ENCODE assay signal across 12 cellular contexts in the genomic region with DNA sequence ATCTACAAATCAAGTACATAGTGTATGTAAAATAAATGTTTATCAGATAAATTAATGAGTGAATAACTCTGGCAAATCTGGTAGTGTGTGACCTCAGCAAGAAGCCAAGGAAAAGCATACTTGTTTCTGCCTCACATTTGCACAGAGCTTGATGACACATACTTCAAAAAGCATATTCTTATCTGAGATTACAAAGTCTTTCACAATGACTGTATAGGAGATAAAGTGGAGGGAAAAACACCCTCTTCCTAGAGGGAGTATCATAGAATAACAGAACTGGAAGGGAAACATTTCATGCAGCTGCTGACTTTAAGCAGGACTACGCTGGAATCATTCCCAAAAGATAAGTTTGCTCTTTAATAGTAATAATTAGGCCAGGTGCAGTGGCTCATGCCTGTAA. TPM values are rescaled to one million over a fixed set of nuclear protein-coding genes. Genes with fewer than 3 reads are reported as not detected.
DNase-seq lines count a peak whose midpoint lies in the region; ATAC-seq, FAIRE-seq and TF ChIP-seq lines count a peak whose summit lies in the region.
"Had no signal": no experiment of that assay in that cellular context is flagged by ENCODE, and none has a peak within 500 bp of the region (broad histone marks: within the 10 kb centered on the region; RNA-seq: fewer than 3 reads in every experiment).

No MANE protein-coding gene starts in this region.

- no peak overlapping the region for H2AFZ ChIP-seq in HepG2 (ENCODE audit: low read length)

- H3K9me3 ChIP-seq in body of pancreas (no peaks in the 10 kb centered on the region), HepG2 (ENCODE audit: low read length) (no peaks in the 10 kb centered on the region), tibial nerve (no peaks in the 10 kb centered on the region)
- H3K9me3 ChIP-seq: upper lobe of right lung had no signal

- no peak overlapping the region for H3K4me2 ChIP-seq in HepG2 (ENCODE audit: low read depth, low read length)

- no peak for TF ChIP-seq POLR2A in body of pancreas (IDR thresholded peaks at IDR 0.05)
- TF ChIP-seq POLR2A in HepG2 (IDR thresholded peaks at IDR 0.05; ENCODE audit: insufficient read depth in 1 of 2, low read depth in 2 of 2, low read length in 2 of 2) = no peak
- no peak for TF ChIP-seq POLR2A in tibial nerve (IDR thresholded peaks at IDR 0.05)

- no peaks in the 10 kb centered on the region for H3K27me3 ChIP-seq in body of pancreas
- H3K27me3 ChIP-seq in HepG2 (ENCODE audit: control insufficient read depth in 1 of 2, insufficient read depth in 2 of 2, low read length in 2 of 2) = peaks cover 0 to 1% of the 10 kb centered on the region in 2 experiments; a peak in 1 of 5 replicates
- no peaks in the 10 kb centered on the region for H3K27me3 ChIP-seq in tibial nerve
- H3K27me3 ChIP-seq: upper lobe of right lung had no signal

- FAIRE-seq in HepG2 (lab: Jason Lieb, UNC) = no peak

- peak; percentile 48 for ATAC-seq in body of pancreas
- peak; percentile 80 for ATAC-seq in HepG2
- ATAC-seq in HG03460 (IDR thresholded peaks at IDR 0.05; ENCODE audit: unreplicated experiment) = no peak
- ATAC-seq: activated CD4-positive, alpha-beta T cell treated with anti-CD3 and anti-CD28 coated beads for 36 hours; upper lobe of right lung had no signal

- CTCF ChIA-PET in HepG2 (lab: Yijun Ruan, JAX; ENCODE audit: low intra/inter-chr PET ratio, low total read pairs) = no interaction called here

- in situ Hi-C loops in HepG2 (cut with HindIII; ENCODE audit: extremely low pct_ligation_motif_present, low pct_unique_long_range_greater_than_20kb) = no loop called here

- no peak overlapping the region for H3K27ac ChIP-seq in body of pancreas
- H3K27ac ChIP-seq in HepG2 (ENCODE audit: extremely low read length, insufficient read depth, low read length) = no peak overlapping the region
- H3K27ac ChIP-seq in tibial nerve = no peak overlapping the region
- H3K27ac ChIP-seq: upper lobe of right lung had no signal

- 14 to 57% methylated on average over 1 of the region's 1 CpG for WGBS in body of pancreas, 2 donors
- 4% methylated on average over 1 of the region's 1 CpG for WGBS in HepG2 (ENCODE audit: low lambda C conversion rate)
- 83 to 84% methylated on average over 1 of the region's 1 CpG for WGBS in tibial nerve, 2 donors

- no peaks in the 10 kb centered on the region for H4K20me1 ChIP-seq in HepG2 (ENCODE audit: insufficient read depth, low read length)

- intact Hi-C loops in body of pancreas (cut with DNase I) = loop anchor here (5.0 kb wide), 1 partner anchor 215 kb away; no protein-coding TSS in a partner anchor
- intact Hi-C loops in HepG2 (cut with micrococcal nuclease; ENCODE audit: unreplicated experiment) = loop anchor here (2.0 kb wide), 1 partner anchor 42 kb away; no protein-coding TSS in a partner anchor

- no peak overlapping the region for H3K9ac ChIP-seq in HepG2 (ENCODE audit: insufficient read depth, low read depth, low read length)

- BruUV-seq in HepG2 (replicated peaks; lab: Mats Ljungman, UMichigan) = no TSS peak

- no peaks in the 10 kb centered on the region for H3K79me2 ChIP-seq in HepG2 (ENCODE audit: insufficient read depth, low read length)

- POLR2A ChIA-PET in HepG2 (lab: Yijun Ruan, JAX) = no interaction called here

- DNase-seq in AG09309 (ENCODE audit: low read depth) (peak; percentile 48), HS-27A (ENCODE audit: low read depth) (peak; percentile 64), body of pancreas (no peak), HepG2 (ENCODE audit: low spot score) (peak; percentile 80), NCI-H774 (lab: John Stamatoyannopoulos, UW) (no peak), tibial nerve (ENCODE audit: low spot score in 2 of 2) (no peak)
- DNase-seq in effector CD4-positive, alpha-beta T cell = no peak
- DNase-seq: activated CD4-positive, alpha-beta T cell treated with anti-CD3 and anti-CD28 coated beads for 36 hours; CD8-positive, alpha-beta memory T cell; NCI-H510A treated with DMSO at 0.1 percent for 48 hours; upper lobe of right lung had no signal

- TF ChIP-seq EP300 in HepG2 (IDR thresholded peaks at IDR 0.05; ENCODE audit: low read depth in 2 of 2, low read length in 2 of 2) (peak in 1 of 2 experiments; percentile 15; a peak in 1 of 4 replicates), HepG2 (CRISPR knock-in tag; IDR thresholded peaks at IDR 0.05; ENCODE audit: borderline replicate concordance) (no peak), tibial nerve (IDR thresholded peaks at IDR 0.05) (no peak)

- H3K4me1 ChIP-seq in body of pancreas = peaks cover 7% of the 10 kb centered on the region
- peaks cover 47% of the 10 kb centered on the region for H3K4me1 ChIP-seq in HepG2 (ENCODE audit: insufficient read depth, low read length)
- no peaks in the 10 kb centered on the region for H3K4me1 ChIP-seq in tibial nerve
- H3K4me1 ChIP-seq: upper lobe of right lung had no signal

- no peaks in the 10 kb centered on the region for H3K36me3 ChIP-seq in body of pancreas (replicated peaks in 1 of 2; ENCODE audit: insufficient read depth in 1 of 2, low read depth in 2 of 2)
- H3K36me3 ChIP-seq in HepG2 (replicated peaks in 1 of 2; ENCODE audit: control insufficient read depth in 1 of 2, insufficient read depth in 2 of 2, low read length in 2 of 2) = no peaks in the 10 kb centered on the region
- no peaks in the 10 kb centered on the region for H3K36me3 ChIP-seq in tibial nerve
- H3K36me3 ChIP-seq: upper lobe of right lung had no signal

- no peak for TF ChIP-seq RAD21 in HepG2 (CRISPR knock-in tag; IDR thresholded peaks at IDR 0.05)

- TF ChIP-seq CTCF in AG09309 (IDR thresholded peaks at IDR 0.05; ENCODE audit: control insufficient read depth, insufficient read depth, low read depth, low read length, missing control alignments) (no peak), body of pancreas (IDR thresholded peaks at IDR 0.05) (no peak), HepG2 (CRISPR knock-in tag; IDR thresholded peaks at IDR 0.05) (no peak), tibial nerve (IDR thresholded peaks at IDR 0.05) (no peak)

- H3K4me3 ChIP-seq in AG09309 (ENCODE audit: control insufficient read depth, low read depth, low read length) (no peak overlapping the region), body of pancreas (no peak overlapping the region), HepG2 (replicated peaks in 1 of 3; ENCODE audit: insufficient read depth in 1 of 3, low read depth in 2 of 3, low read length in 3 of 3) (no peak overlapping the region), tibial nerve (no peak overlapping the region)
- H3K4me3 ChIP-seq: upper lobe of right lung had no signal

RNA-seq across cellular contexts. Expression of a gene that starts 28.1 kb away (rescaled TPM):
- total RNA-seq in body of pancreas (10 to 100 TPM; 57.6 to 66.9 TPM), HepG2 (2016; rRNA removed; fragmentation: Illumina TruSeq; extraction: Trizol) (10.9 and 11.7 TPM in 2 replicates), tibial nerve (10 to 100 TPM in 3 of 4 donors, 1 to 10 TPM in 1; 5.1 to 39.1 (median 11.8) TPM)
- total RNA-seq in HepG2 (2016; cell fraction: cytosol; rRNA removed; fragmentation: Illumina TruSeq; extraction: Trizol; ENCODE audit: low read depth) = 48.9 and 61.3 TPM in 2 replicates
- 9.8 and 10.5 TPM in 2 replicates for total RNA-seq in HepG2 (2016; cell fraction: insoluble cytoplasmic fraction; rRNA removed; fragmentation: Illumina TruSeq; extraction: Trizol)
- 21.7 and 21.8 TPM in 2 replicates for total RNA-seq in HepG2 (2016; cell fraction: membrane; rRNA removed; fragmentation: Illumina TruSeq; extraction: Trizol)
- total RNA-seq in HepG2 (2016; cell fraction: nucleus; rRNA removed; fragmentation: Illumina TruSeq; extraction: Trizol) = 9.0 and 12.2 TPM in 2 replicates
- 2.5 and 3.6 TPM in 2 replicates for polyA plus RNA-seq in HepG2 (2011; rRNA removed)
- 1.3 and 2.3 TPM in 2 replicates for polyA plus RNA-seq in HepG2 (2011; cell fraction: cytosol; rRNA removed)
- polyA plus RNA-seq in HepG2 (2011; cell fraction: nucleus; rRNA removed) = 0.84 and 1.4 TPM in 2 replicates
- polyA plus RNA-seq in HepG2 (2012) = 4.6 and 7.7 TPM in 2 replicates
- 4.6 and 4.8 TPM in 2 replicates for polyA plus RNA-seq in HepG2 (2016; cell fraction: cytosol; fragmentation: Illumina TruSeq; extraction: Trizol; ENCODE audit: low read depth)
- polyA plus RNA-seq in HepG2 (2016; cell fraction: insoluble cytoplasmic fraction; fragmentation: Illumina TruSeq; extraction: Trizol; ENCODE audit: low read depth) = 15.8 and 16.1 TPM in 2 replicates
- polyA plus RNA-seq in HepG2 (2016; cell fraction: membrane; fragmentation: Illumina TruSeq; extraction: Trizol; ENCODE audit: low read depth) = 8.7 and 10.5 TPM in 2 replicates
- polyA plus RNA-seq in HepG2 (2016; cell fraction: nucleus; fragmentation: Illumina TruSeq; extraction: Trizol; ENCODE audit: insufficient read depth, low read depth) = 9.6 and 9.8 TPM in 2 replicates
- 0.96 and 1.1 TPM in 2 replicates for polyA minus RNA-seq in HepG2 (2011; rRNA and poly(A)+ RNA removed; ENCODE audit: low replicate concordance)
- polyA minus RNA-seq in HepG2 (2011; cell fraction: cytosol; rRNA and poly(A)+ RNA removed) = 3.1 and 4.5 TPM in 2 replicates
- polyA minus RNA-seq in HepG2 (2011; cell fraction: nucleus; rRNA and poly(A)+ RNA removed) = 9.1 and 11.6 TPM in 2 replicates

RNA-seq across cellular contexts. Expression of a gene that starts 44.1 kb away (rescaled TPM):
- total RNA-seq in body of pancreas (10 to 100 TPM; 43.5 to 47.2 TPM), HepG2 (2016; rRNA removed; fragmentation: Illumina TruSeq; extraction: Trizol) (41.7 and 42.1 TPM in 2 replicates), tibial nerve (100 to 1,000 TPM; 190 to 321 (median 265) TPM)
- total RNA-seq in HepG2 (2016; cell fraction: cytosol; rRNA removed; fragmentation: Illumina TruSeq; extraction: Trizol; ENCODE audit: low read depth) = 48.7 and 70.3 TPM in 2 replicates
- total RNA-seq in HepG2 (2016; cell fraction: insoluble cytoplasmic fraction; rRNA removed; fragmentation: Illumina TruSeq; extraction: Trizol) = 33.1 and 37.6 TPM in 2 replicates
- total RNA-seq in HepG2 (2016; cell fraction: membrane; rRNA removed; fragmentation: Illumina TruSeq; extraction: Trizol) = 32.9 and 42.5 TPM in 2 replicates
- 115 and 119 TPM in 2 replicates for total RNA-seq in HepG2 (2016; cell fraction: nucleus; rRNA removed; fragmentation: Illumina TruSeq; extraction: Trizol)
- 45.3 and 56.4 TPM in 2 replicates for polyA plus RNA-seq in HepG2 (2011; rRNA removed)
- 22.0 and 26.4 TPM in 2 replicates for polyA plus RNA-seq in HepG2 (2011; cell fraction: cytosol; rRNA removed)
- polyA plus RNA-seq in HepG2 (2011; cell fraction: nucleus; rRNA removed) = 128 and 148 TPM in 2 replicates
- polyA plus RNA-seq in HepG2 (2012) = 47.5 and 129 TPM in 2 replicates
- polyA plus RNA-seq in HepG2 (2016; cell fraction: cytosol; fragmentation: Illumina TruSeq; extraction: Trizol; ENCODE audit: low read depth) = 2.9 and 4.0 TPM in 2 replicates
- polyA plus RNA-seq in HepG2 (2016; cell fraction: insoluble cytoplasmic fraction; fragmentation: Illumina TruSeq; extraction: Trizol; ENCODE audit: low read depth) = 44.9 and 50.4 TPM in 2 replicates
- polyA plus RNA-seq in HepG2 (2016; cell fraction: membrane; fragmentation: Illumina TruSeq; extraction: Trizol; ENCODE audit: low read depth) = 8.4 and 9.3 TPM in 2 replicates
- polyA plus RNA-seq in HepG2 (2016; cell fraction: nucleus; fragmentation: Illumina TruSeq; extraction: Trizol; ENCODE audit: insufficient read depth, low read depth) = 138 and 156 TPM in 2 replicates
- polyA minus RNA-seq in HepG2 (2011; rRNA and poly(A)+ RNA removed; ENCODE audit: low replicate concordance) = 45.6 and 215 TPM in 2 replicates
- 50.0 and 50.3 TPM in 2 replicates for polyA minus RNA-seq in HepG2 (2011; cell fraction: cytosol; rRNA and poly(A)+ RNA removed)
- polyA minus RNA-seq in HepG2 (2011; cell fraction: nucleus; rRNA and poly(A)+ RNA removed) = 287 and 403 TPM in 2 replicates

Comparison
In these comparisons a context has a peak if more than half of its experiments do, and no peak if none do; other contexts are left out.
1. DNase-seq: peak in AG09309 (single experiment), HS-27A (single experiment) and HepG2 (single experiment); none in body of pancreas (0 of 4), effector CD4-positive, alpha-beta T cell (single experiment), NCI-H774 (single experiment) and tibial nerve (0 of 2).